In the genomic region with DNA sequence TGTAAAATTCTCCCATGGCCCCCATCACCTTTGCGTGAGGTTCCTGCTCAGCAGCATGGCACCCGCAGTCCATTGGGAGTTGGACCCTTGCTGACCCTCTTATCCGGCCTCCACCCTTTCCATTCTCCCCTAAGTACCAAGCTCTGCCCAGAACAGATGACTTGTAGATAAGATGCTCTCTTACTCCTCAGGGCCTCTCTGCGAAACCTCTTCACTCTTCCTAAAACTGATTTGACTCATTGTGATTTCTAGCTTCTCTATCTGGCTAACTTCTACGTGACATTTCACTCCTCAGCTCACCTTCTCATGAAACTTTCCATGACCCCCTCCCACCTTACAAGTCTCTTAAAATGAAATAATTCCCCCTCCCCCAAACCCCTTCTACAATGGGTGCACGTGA, we compare ENCODE assay signal across 13 cellular contexts.
"Had no signal": no experiment of that assay in that cellular context is flagged by ENCODE, and none has a peak within 500 bp of the region (broad histone marks: within the 10 kb centered on the region; RNA-seq: fewer than 3 reads in every experiment).

No MANE protein-coding gene starts in this region.

- H3K4me3 Mint-ChIP-seq: T-cell had no signal

- H3K27me3 Mint-ChIP-seq: T-cell had no signal

- DNase-seq: NCI-H1048, NCI-H1105, NCI-H1436 treated with DMSO at 0.1 percent for 48 hours, NCI-H1694, NCI-H187 treated with DMSO at 0.1 percent for 48 hours, NCI-H2029 treated with DMSO at 0.1 percent for 48 hours, NCI-H2171 treated with DMSO at 0.1 percent for 48 hours, NCI-H510A, NCI-H524 treated with DMSO at 0.1 percent for 48 hours, NCI-H774, SK-N-SH, SW 1271, T-cell had no signal

- H3K36me3 Mint-ChIP-seq: T-cell had no signal

- ATAC-seq: T-cell had no signal

- H3K9me3 Mint-ChIP-seq: T-cell had no signal

- H3K27ac Mint-ChIP-seq: T-cell had no signal
